8 cellular contexts compared by ENCODE assay signal in the genomic region with DNA sequence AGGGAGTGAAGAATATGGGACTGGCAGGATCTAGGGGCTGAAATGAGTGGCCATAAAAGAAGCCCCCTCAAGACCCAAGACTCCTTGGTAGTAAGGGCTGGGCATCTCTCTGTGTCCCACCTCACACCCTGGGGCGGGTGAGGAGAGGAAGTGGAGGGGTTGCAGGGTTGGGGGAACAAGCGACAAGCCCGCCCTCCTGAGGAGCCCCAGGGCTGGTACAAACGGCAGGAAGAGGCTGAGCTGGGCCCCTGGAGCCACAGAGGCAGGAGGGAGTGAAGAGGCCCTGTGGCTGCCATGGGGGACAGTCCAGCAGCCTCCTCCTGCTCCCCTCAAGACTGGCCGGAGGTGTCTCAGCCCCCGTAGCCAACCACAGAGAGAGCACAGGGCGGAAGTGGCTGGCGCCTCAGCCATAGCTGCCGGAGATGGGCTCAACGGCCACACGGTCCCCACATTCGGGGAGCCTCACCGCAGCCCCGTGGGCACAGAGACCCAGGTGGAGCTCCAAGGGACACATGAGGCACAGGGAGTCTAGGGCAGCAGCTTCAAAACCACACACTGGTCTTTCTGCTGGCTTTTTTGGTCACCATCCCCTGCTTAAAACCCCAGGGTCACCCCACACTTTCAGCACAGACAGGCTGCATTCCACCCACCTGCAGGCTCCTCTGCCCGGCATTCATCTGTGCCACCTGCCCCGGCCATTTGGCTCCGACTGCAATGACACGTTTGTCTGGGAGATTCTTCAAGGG. TPM values are rescaled to one million over a fixed set of nuclear protein-coding genes. Genes with fewer than 3 reads are reported as not detected.
DNase-seq lines count a peak whose midpoint lies in the region; ATAC-seq and TF ChIP-seq lines count a peak whose summit lies in the region.

No MANE protein-coding gene starts in this region.

- H3K36me3 Mint-ChIP-seq in CD8-positive, alpha-beta T cell, result no peaks in the 10 kb centered on the region
- H3K36me3 Mint-ChIP-seq in activated T-cell treated with anti-CD3 and anti-CD28 coated beads, Interleukin-2, amount 50 U/mL, for 4 hours (ENCODE audit: insufficient read depth), result no peaks in the 10 kb centered on the region

- no peaks in the 10 kb centered on the region for H3K9me3 ChIP-seq in CD8-positive, alpha-beta T cell (ENCODE audit: low read length)
- no peaks in the 10 kb centered on the region for H3K9me3 ChIP-seq in Loucy (ENCODE audit: insufficient read depth, low read depth, low read length)
- no peaks in the 10 kb centered on the region for H3K9me3 ChIP-seq in osteoblast (ENCODE audit: low read depth, low read length)

- H3K4me2 ChIP-seq in Loucy (ENCODE audit: low read depth, low read length, poor library complexity, severe bottlenecking) (peak overlapping the region; percentile 98), osteoblast (ENCODE audit: insufficient read depth, low read length) (no peak overlapping the region)

- H3K27ac ChIP-seq in CD8-positive, alpha-beta T cell (ENCODE audit: low read depth, low read length), result no peak overlapping the region
- H3K27ac ChIP-seq in osteoblast (ENCODE audit: low read depth, low read length) (no peak overlapping the region), RWPE1 (no peak overlapping the region)

- H3K79me2 ChIP-seq in Loucy (ENCODE audit: insufficient read depth, low read length) (peaks cover 47% of the 10 kb centered on the region), osteoblast (ENCODE audit: insufficient read depth, low read length) (no peaks in the 10 kb centered on the region)

- no peaks in the 10 kb centered on the region for H3K27me3 Mint-ChIP-seq in CD8-positive, alpha-beta T cell (ENCODE audit: low read depth)
- H3K27me3 Mint-ChIP-seq in activated T-cell treated with anti-CD3 and anti-CD28 coated beads, Interleukin-2, amount 50 U/mL, for 4 hours (ENCODE audit: low read depth), result no peaks in the 10 kb centered on the region

- H3K9me2 ChIP-seq in Loucy (replicated peaks; ENCODE audit: low read depth, low read length), result no peaks in the 10 kb centered on the region

- no peak for TF ChIP-seq CTCF in CD8-positive, alpha-beta T cell (IDR thresholded peaks at IDR 0.05)
- TF ChIP-seq CTCF in Loucy (conservative IDR thresholded peaks at IDR 0.05; ENCODE audit: low read length) (peak; percentile 39), osteoblast (IDR thresholded peaks at IDR 0.05; ENCODE audit: extremely low read depth, low read depth, low read length) (no peak), RWPE1 (conservative IDR thresholded peaks at IDR 0.05; ENCODE audit: low read depth) (no peak)

- CTCF ChIA-PET in CD8-positive, alpha-beta T cell (lab: Charles Lee), result interaction anchor here (0.6 to 20.2 kb wide), 29 partner anchors 10 to 558 kb away, joined by 3 to 305 read pairs (median 4); a partner anchor contains a TSS
- CTCF ChIA-PET in RWPE1 (lab: Yijun Ruan, JAX), result interaction anchor here (0.6 to 5.5 kb wide), 17 partner anchors 12 to 870 kb away, joined by 3 to 152 read pairs (median 4); a partner anchor contains a TSS

- H3K4me3 Mint-ChIP-seq in CD8-positive, alpha-beta T cell, result peak overlapping the region; percentile 55
- H3K4me3 Mint-ChIP-seq in activated T-cell treated with anti-CD3 and anti-CD28 coated beads, Interleukin-2, amount 50 U/mL, for 4 hours, result peak overlapping the region; percentile 47

- intact Hi-C loops in CD8-positive, alpha-beta T cell (cut with DNase I, micrococcal nuclease), result loop anchor here (5.0 to 10.0 kb wide), 2 partner anchors 69 to 622 kb away; a partner anchor contains a TSS

- ATAC-seq in CD8-positive, alpha-beta T cell, result peak; percentile 58
- ATAC-seq in GM19395 (IDR thresholded peaks at IDR 0.05; ENCODE audit: unreplicated experiment), result peak; percentile 58
- ATAC-seq in activated T-cell treated with anti-CD3 and anti-CD28 coated beads, Interleukin-2, amount 50 U/mL, for 4 hours, result peak; percentile 66 to 73
- ATAC-seq in HG03139 (IDR thresholded peaks at IDR 0.05; ENCODE audit: unreplicated experiment), result no peak

- H3F3A ChIP-seq in Loucy (ENCODE audit: low read depth), result peaks cover 25% of the 10 kb centered on the region

- peak overlapping the region; percentile 75 for H3K27ac Mint-ChIP-seq in CD8-positive, alpha-beta T cell

- H3K9me3 Mint-ChIP-seq in CD8-positive, alpha-beta T cell, result no peaks in the 10 kb centered on the region
- no peaks in the 10 kb centered on the region for H3K9me3 Mint-ChIP-seq in activated T-cell treated with anti-CD3 and anti-CD28 coated beads, Interleukin-2, amount 50 U/mL, for 4 hours

- H4K20me1 ChIP-seq in Loucy (ENCODE audit: insufficient read depth, low read length, poor library complexity, severe bottlenecking), result no peaks in the 10 kb centered on the region
- H4K20me1 ChIP-seq in osteoblast (ENCODE audit: insufficient read depth, low read length), result no peaks in the 10 kb centered on the region

- no peak overlapping the region for H3K4me3 ChIP-seq in CD8-positive, alpha-beta T cell (ENCODE audit: low read depth, low read length)
- H3K4me3 ChIP-seq in Loucy (ENCODE audit: low read length, poor library complexity, severe bottlenecking) (peak overlapping the region; percentile 79), osteoblast (ENCODE audit: insufficient read depth, low read length) (no peak overlapping the region)

- peak in 5 of 7 experiments; percentile 16 to 70 (median 30) for DNase-seq in CD8-positive, alpha-beta T cell
- no peak for DNase-seq in activated T-cell treated with anti-CD3 and anti-CD28 coated beads, Interleukin-2, amount 50 U/mL, for 4 hours
- DNase-seq in osteoblast (ENCODE audit: insufficient read length, low spot score, missing footprints), result peak; percentile 54
- DNase-seq in RWPE1 (ENCODE audit: low spot score), result no peak
- no peak for DNase-seq in RKO (ENCODE audit: low spot score)

- no peaks in the 10 kb centered on the region for H3K36me3 ChIP-seq in CD8-positive, alpha-beta T cell (ENCODE audit: insufficient read depth, low read length)
- H3K36me3 ChIP-seq in Loucy (ENCODE audit: insufficient read depth, low read length) (no peaks in the 10 kb centered on the region), osteoblast (ENCODE audit: insufficient read depth, low read length) (no peaks in the 10 kb centered on the region)

- POLR2A ChIA-PET in CD8-positive, alpha-beta T cell (lab: Charles Lee), result interaction anchor here (2.8 kb wide), 1 partner anchor 105 kb away, joined by 12 read pairs; no protein-coding TSS in a partner anchor
- POLR2A ChIA-PET in RWPE1 (lab: Yijun Ruan, JAX; ENCODE audit: low non-redundant PET), result interaction anchor here (0.6 kb wide), 1 partner anchor 10 kb away, joined by 3 read pairs; no protein-coding TSS in a partner anchor

- H3K4me1 ChIP-seq in CD8-positive, alpha-beta T cell (ENCODE audit: insufficient read depth, low read length), result peaks cover 16% of the 10 kb centered on the region
- peaks cover 84% of the 10 kb centered on the region for H3K4me1 ChIP-seq in Loucy (ENCODE audit: insufficient read depth, low read length, poor library complexity, severe bottlenecking)
- H3K4me1 ChIP-seq in osteoblast (ENCODE audit: insufficient read depth, low read length), result no peaks in the 10 kb centered on the region

- peaks cover 32% of the 10 kb centered on the region for H3K4me1 Mint-ChIP-seq in CD8-positive, alpha-beta T cell (ENCODE audit: low read depth)
- H3K4me1 Mint-ChIP-seq in activated T-cell treated with anti-CD3 and anti-CD28 coated beads, Interleukin-2, amount 50 U/mL, for 4 hours (ENCODE audit: low read depth), result peaks cover 5% of the 10 kb centered on the region

- H2AFZ ChIP-seq in Loucy (ENCODE audit: low read length) (no peak overlapping the region), osteoblast (ENCODE audit: low read length) (no peak overlapping the region)

- peak overlapping the region; percentile 99 for H3K9ac ChIP-seq in Loucy (ENCODE audit: low read depth, low read length, poor library complexity, severe bottlenecking)

- H3K27me3 ChIP-seq in CD8-positive, alpha-beta T cell (ENCODE audit: insufficient read depth, low read length), result no peaks in the 10 kb centered on the region
- no peaks in the 10 kb centered on the region for H3K27me3 ChIP-seq in Loucy (ENCODE audit: insufficient read depth, low read length, poor library complexity, severe bottlenecking)
- H3K27me3 ChIP-seq in osteoblast (ENCODE audit: insufficient read depth, low read length), result peaks cover 3% of the 10 kb centered on the region

RNA-seq across cellular contexts. Expression of a gene that starts 0.6 kb away (rescaled TPM):
- under 1 TPM; 0.22 to 0.33 TPM for total RNA-seq in CD8-positive, alpha-beta T cell
- not detected for total RNA-seq in activated T-cell treated with anti-CD3 and anti-CD28 coated beads, Interleukin-2, amount 50 U/mL, for 4 hours
- under 0.01 and 0.29 TPM in 2 replicates for total RNA-seq in osteoblast

Comparison
In these comparisons a context has a peak if more than half of its experiments do, and no peak if none do; other contexts are left out.
1. DNase-seq: peak in CD8-positive, alpha-beta T cell (5 of 7) and osteoblast (single experiment); none in activated T-cell treated with anti-CD3 and anti-CD28 coated beads, Interleukin-2, amount 50 U/mL, for 4 hours (single experiment), RWPE1 (single experiment) and RKO (single experiment).